In the genomic region with DNA sequence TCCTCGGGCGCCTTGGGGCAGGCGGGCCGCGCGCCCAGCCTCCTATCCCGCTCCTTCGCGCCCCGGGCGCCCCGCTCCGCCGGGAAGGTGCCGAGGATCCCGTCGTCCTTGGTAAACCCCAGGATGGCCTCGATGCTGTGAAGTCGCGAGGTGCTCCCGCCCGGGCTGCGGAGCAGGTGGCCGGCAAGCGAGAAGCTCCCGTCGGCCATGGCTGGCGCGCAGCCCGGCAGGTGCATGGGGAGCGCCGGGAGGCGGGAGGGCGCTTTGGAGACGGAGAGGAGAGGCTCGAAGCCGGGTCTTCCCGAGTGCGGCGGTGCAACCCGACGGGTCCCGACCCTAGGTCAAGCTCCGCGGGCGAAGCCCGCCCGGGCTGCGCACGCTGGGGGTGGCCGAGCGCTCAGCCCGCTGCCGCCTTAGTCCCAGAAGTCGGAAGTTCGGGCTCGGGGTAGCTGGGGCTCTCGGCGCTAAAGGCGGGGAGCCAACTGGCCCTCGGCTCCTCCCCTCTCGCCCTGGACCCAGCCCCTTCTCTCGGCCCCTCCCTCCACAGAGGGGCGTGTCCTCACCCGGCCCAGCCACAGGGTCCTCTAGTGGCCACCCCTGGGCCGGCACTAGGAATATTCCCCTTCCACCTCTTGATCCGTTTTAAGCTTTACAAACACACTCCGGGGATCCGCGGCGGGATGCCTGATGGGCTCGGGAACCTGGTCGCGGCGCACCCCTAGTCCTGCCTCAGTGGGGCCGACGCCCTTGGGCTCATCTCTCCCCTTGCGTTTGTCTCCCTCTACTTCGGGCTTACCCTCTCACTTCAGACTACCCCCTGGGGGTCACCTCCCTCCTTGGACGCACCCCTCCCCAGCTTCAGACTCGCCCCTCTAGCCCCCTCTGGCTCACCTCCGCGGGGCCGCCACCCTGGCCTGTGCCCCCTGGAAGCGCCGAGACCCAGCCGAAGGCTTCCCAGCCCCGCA, we compare ENCODE assay signal across 9 cellular contexts. TPM values are rescaled to one million over a fixed set of nuclear protein-coding genes. Genes with fewer than 3 reads are reported as not detected.
DNase-seq lines count a peak whose midpoint lies in the region; ATAC-seq and TF ChIP-seq lines count a peak whose summit lies in the region.
"Had no signal": no experiment of that assay in that cellular context is flagged by ENCODE, and none has a peak within 500 bp of the region (broad histone marks: within the 10 kb centered on the region; RNA-seq: fewer than 3 reads in every experiment).

RAX (minus strand) TSS at position 484 of the 965 bp plus-strand sequence; CDS start at position 236, 248 bp downstream.

- intact Hi-C loops in ovary (cut with DNase I) = no loop called here

- H3K27ac Mint-ChIP-seq in activated T-helper 17 cell treated with anti-CD3 and anti-CD28 coated beads, Interleukin-2, amount 50 U/mL, for 72 hours = no peak within 1 kb of the TSS

- H3K4me3 ChIP-seq in HEK293 (ENCODE audit: low read depth, low read length) (peak within 1 kb of the TSS; percentile 42), suprapubic skin (peak within 1 kb of the TSS; percentile 47), ovary (no peak within 1 kb of the TSS)

- H3K36me3 ChIP-seq in HEK293 (ENCODE audit: control insufficient read depth in 2 of 2, insufficient read depth in 1 of 2, low read length in 2 of 2) (no peaks in the 10 kb centered on the region), suprapubic skin (no peaks in the 10 kb centered on the region), ovary (no peaks in the 10 kb centered on the region)

- peaks cover 8% of the 10 kb centered on the region for H3K4me1 Mint-ChIP-seq in activated T-helper 17 cell treated with anti-CD3 and anti-CD28 coated beads, Interleukin-2, amount 50 U/mL, for 72 hours

- peak; percentile 35 for ATAC-seq in activated T-helper 17 cell treated with anti-CD3 and anti-CD28 coated beads, Interleukin-2, amount 50 U/mL, for 72 hours (replicated peaks)
- no peak for ATAC-seq in HG02884 (IDR thresholded peaks at IDR 0.05; ENCODE audit: unreplicated experiment)

- no peak for TF ChIP-seq POLR2A in suprapubic skin (IDR thresholded peaks at IDR 0.05)
- no peak for TF ChIP-seq POLR2A in ovary (IDR thresholded peaks at IDR 0.05)

- peaks cover 10% of the 10 kb centered on the region for H3K36me3 Mint-ChIP-seq in activated T-helper 17 cell treated with anti-CD3 and anti-CD28 coated beads, Interleukin-2, amount 50 U/mL, for 72 hours (ENCODE audit: low read depth)

- H3K27me3 Mint-ChIP-seq in activated T-helper 17 cell treated with anti-CD3 and anti-CD28 coated beads, Interleukin-2, amount 50 U/mL, for 72 hours = peaks cover 74% of the 10 kb centered on the region

- TF ChIP-seq EP300 in suprapubic skin (IDR thresholded peaks at IDR 0.05) = no peak
- no peak for TF ChIP-seq EP300 in ovary (IDR thresholded peaks at IDR 0.05)

- peak within 1 kb of the TSS; percentile 39 for H3K4me3 Mint-ChIP-seq in activated T-helper 17 cell treated with anti-CD3 and anti-CD28 coated beads, Interleukin-2, amount 50 U/mL, for 72 hours

- peak; percentile 10 for DNase-seq in CD1c-positive myeloid dendritic cell (ENCODE audit: extremely low spot score)
- peak; percentile 95 for DNase-seq in iPS-NIHi7 (ENCODE audit: extremely low spot score)
- DNase-seq in suprapubic skin (ENCODE audit: low spot score in 2 of 2) = peak in 1 of 2 donors; percentile 73
- DNase-seq in ovary = no peak
- DNase-seq in NCI-H69 (lab: John Stamatoyannopoulos, UW) = no peak

- H3K9me3 Mint-ChIP-seq in activated T-helper 17 cell treated with anti-CD3 and anti-CD28 coated beads, Interleukin-2, amount 50 U/mL, for 72 hours = no peaks in the 10 kb centered on the region

- POLR2A ChIA-PET in HEK293 (lab: Yijun Ruan, JAX) = interaction anchor here (0.9 to 1.4 kb wide), 4 partner anchors 8 to 130 kb away, joined by 3 to 4 read pairs (median 4); partner anchors contain the start of gene LMAN1

- TF ChIP-seq CTCF in HEK293 (tag by site-specific recombination; IDR thresholded peaks at IDR 0.05) = no peak
- TF ChIP-seq CTCF in suprapubic skin (IDR thresholded peaks at IDR 0.05) = no peak
- no peak for TF ChIP-seq CTCF in ovary (IDR thresholded peaks at IDR 0.05)

- CTCF ChIA-PET in HEK293 (lab: Yijun Ruan, JAX) = interaction anchor here (0.6 to 7.6 kb wide), 18 partner anchors 10 to 206 kb away, joined by 3 to 41 read pairs (median 4); partner anchors contain the start of gene SEC11C

- H3K27ac ChIP-seq in HEK293 (ENCODE audit: extremely low read depth, low read depth, low read length) (no peak within 1 kb of the TSS; the same call in 1 of the 2 replicates), suprapubic skin (no peak within 1 kb of the TSS), ovary (no peak within 1 kb of the TSS)
- H3K27ac ChIP-seq: HL-60 had no signal

- H3K9me3 ChIP-seq in HEK293 (ENCODE audit: control insufficient read depth, insufficient read depth, low read depth, low read length) (no peaks in the 10 kb centered on the region), suprapubic skin (no peaks in the 10 kb centered on the region), ovary (no peaks in the 10 kb centered on the region)

- H3K27me3 ChIP-seq in suprapubic skin (peaks cover 94% of the 10 kb centered on the region), ovary (no peaks in the 10 kb centered on the region)

- WGBS in suprapubic skin = 3% methylated on average over 51 of the region's 88 CpGs
- WGBS in ovary, 3 donors = 1 to 3% (median 1%) methylated on average over 29 to 88 of the region's 88 CpGs

- H3K4me1 ChIP-seq in HEK293 (ENCODE audit: control insufficient read depth, insufficient read depth, low read length) = no peaks in the 10 kb centered on the region
- H3K4me1 ChIP-seq in suprapubic skin = peaks cover 34% of the 10 kb centered on the region
- peaks cover 2% of the 10 kb centered on the region for H3K4me1 ChIP-seq in ovary (ENCODE audit: insufficient read depth)

TF ChIP-seq in HEK293, 187 proteins besides CTCF, POLR2A, EP300 and RAD21:
- TF ChIP-seq ZNF48 (tag by site-specific recombination; IDR thresholded peaks at IDR 0.05) = no peak
- peak; percentile 28; the same call in 1 of the 2 replicates for TF ChIP-seq SP3 (tag by site-specific recombination; IDR thresholded peaks at IDR 0.05)

RNA-seq across cellular contexts. Expression of gene RAX, which starts in this region (rescaled TPM):
- under 1 TPM in 1 of 2 donors, not detected in 1; 0.24 TPM for total RNA-seq in activated T-helper 17 cell treated with anti-CD3 and anti-CD28 coated beads, Interleukin-2, amount 50 U/mL, for 72 hours
- total RNA-seq in suprapubic skin (under 1 TPM in 1 of 4 donors, not detected in 3; 0.18 TPM), ovary (not detected)
- polyA plus RNA-seq in ovary = not detected

Comparison
In these comparisons a context has a peak if more than half of its experiments do, and no peak if none do; other contexts are left out.
1. Peak in ATAC-seq in activated T-helper 17 cell treated with anti-CD3 and anti-CD28 coated beads, Interleukin-2, amount 50 U/mL, for 72 hours; RNA of the gene not detected or under 1 TPM.
2. DNase-seq: peak in CD1c-positive myeloid dendritic cell (single experiment) and iPS-NIHi7 (single experiment); none in ovary (0 of 5) and NCI-H69 (single experiment).